ENCODE assay signal across 14 cellular contexts in genomic region chr2:64288321-64288931, GRCh38.
DNase-seq lines count a peak whose midpoint lies in the region; ATAC-seq, FAIRE-seq and TF ChIP-seq lines count a peak whose summit lies in the region.
"Had no signal": no experiment of that assay in that cellular context is flagged by ENCODE, and none has a peak within 500 bp of the region (broad histone marks: within the 10 kb centered on the region; RNA-seq: fewer than 3 reads in every experiment).

No MANE protein-coding gene starts in this region.

- ATAC-seq in GM18505 (IDR thresholded peaks at IDR 0.05; ENCODE audit: unreplicated experiment) (no peak), foreskin keratinocyte (no peak)
- no peak for ATAC-seq in stimulated activated memory B cell treated with anti-CD40 and anti-IgM and Interleukin-4, amounts not matched to agents 10 μg/mL and 1 μg/mL and 100 μg/mL, for 72 hours

- H2AFZ ChIP-seq in astrocyte (ENCODE audit: low read depth, low read length), result peak overlapping the region; percentile 9

- H3K4me1 ChIP-seq in astrocyte (ENCODE audit: insufficient read depth, low read length) (peaks cover 16% of the 10 kb centered on the region), foreskin keratinocyte (peaks cover 8% of the 10 kb centered on the region)

- no peaks in the 10 kb centered on the region for H4K20me1 ChIP-seq in astrocyte (ENCODE audit: insufficient read depth, low read length)

- H3K4me3 ChIP-seq in astrocyte (ENCODE audit: insufficient read depth, low read depth, low read length) (no peak overlapping the region), fibroblast of villous mesenchyme (ENCODE audit: low read depth, low read length) (no peak overlapping the region)

- H3K36me3 ChIP-seq in astrocyte (ENCODE audit: insufficient read depth, low read length), result no peaks in the 10 kb centered on the region

- no peaks in the 10 kb centered on the region for H3K36me3 Mint-ChIP-seq in astrocyte (ENCODE audit: low read depth, unreplicated experiment)
- no peaks in the 10 kb centered on the region for H3K36me3 Mint-ChIP-seq in osteocyte (ENCODE audit: unreplicated experiment)
- peaks cover 4% of the 10 kb centered on the region for H3K36me3 Mint-ChIP-seq in stimulated activated memory B cell treated with anti-CD40 and anti-IgM and Interleukin-4, amounts not matched to agents 10 μg/mL and 1 μg/mL and 100 μg/mL, for 72 hours
- H3K36me3 Mint-ChIP-seq: CD8-positive, alpha-beta memory T cell had no signal

- peak overlapping the region; percentile 43 for H3K27ac ChIP-seq in astrocyte (ENCODE audit: low read depth, low read length)
- H3K27ac ChIP-seq in foreskin keratinocyte, result no peak overlapping the region

- no peak for TF ChIP-seq POLR2A in GM18505 (IDR thresholded peaks at IDR 0.05; ENCODE audit: borderline replicate concordance, extremely low read depth, insufficient read depth, insufficient read length)

- H3K27me3 ChIP-seq in astrocyte (ENCODE audit: insufficient read depth, low read length) (no peaks in the 10 kb centered on the region), foreskin keratinocyte (no peaks in the 10 kb centered on the region)

- H3K9me3 Mint-ChIP-seq in astrocyte (ENCODE audit: unreplicated experiment) (no peaks in the 10 kb centered on the region), osteocyte (ENCODE audit: unreplicated experiment) (no peaks in the 10 kb centered on the region)
- H3K9me3 Mint-ChIP-seq in stimulated activated memory B cell treated with anti-CD40 and anti-IgM and Interleukin-4, amounts not matched to agents 10 μg/mL and 1 μg/mL and 100 μg/mL, for 72 hours, result peaks cover 4% of the 10 kb centered on the region
- H3K9me3 Mint-ChIP-seq: memory B cell had no signal

- H3K27me3 Mint-ChIP-seq in astrocyte (ENCODE audit: low read depth, unreplicated experiment) (no peaks in the 10 kb centered on the region), osteocyte (ENCODE audit: unreplicated experiment) (peaks cover 2% of the 10 kb centered on the region)
- H3K27me3 Mint-ChIP-seq in stimulated activated memory B cell treated with anti-CD40 and anti-IgM and Interleukin-4, amounts not matched to agents 10 μg/mL and 1 μg/mL and 100 μg/mL, for 72 hours, result no peaks in the 10 kb centered on the region

- H3K9ac ChIP-seq in astrocyte (ENCODE audit: low read length), result peak overlapping the region; percentile 1
- H3K9ac ChIP-seq: SK-N-SH had no signal

- H3K27ac Mint-ChIP-seq in astrocyte (ENCODE audit: unreplicated experiment) (no peak overlapping the region), osteocyte (ENCODE audit: unreplicated experiment) (peak overlapping the region; percentile 87)
- no peak overlapping the region for H3K27ac Mint-ChIP-seq in stimulated activated memory B cell treated with anti-CD40 and anti-IgM and Interleukin-4, amounts not matched to agents 10 μg/mL and 1 μg/mL and 100 μg/mL, for 72 hours
- H3K27ac Mint-ChIP-seq: CD8-positive, alpha-beta memory T cell; memory B cell had no signal

- TF ChIP-seq CTCF in astrocyte (IDR thresholded peaks at IDR 0.05; ENCODE audit: insufficient read depth, low read depth, low read length), result no peak
- TF ChIP-seq CTCF in fibroblast of villous mesenchyme (IDR thresholded peaks at IDR 0.05; ENCODE audit: insufficient read depth, low read depth, low read length), result no peak
- TF ChIP-seq CTCF in osteocyte (IDR thresholded peaks at IDR 0.05), result no peak
- TF ChIP-seq CTCF in foreskin keratinocyte (conservative IDR thresholded peaks at IDR 0.05), result no peak

- H3K4me3 Mint-ChIP-seq in astrocyte (ENCODE audit: unreplicated experiment) (no peak overlapping the region), osteocyte (ENCODE audit: unreplicated experiment) (peak overlapping the region; percentile 3)
- H3K4me3 Mint-ChIP-seq in stimulated activated memory B cell treated with anti-CD40 and anti-IgM and Interleukin-4, amounts not matched to agents 10 μg/mL and 1 μg/mL and 100 μg/mL, for 72 hours, result no peak overlapping the region
- H3K4me3 Mint-ChIP-seq: CD8-positive, alpha-beta memory T cell; memory B cell had no signal

- no peaks in the 10 kb centered on the region for H3K9me3 ChIP-seq in astrocyte (ENCODE audit: insufficient read depth, low read depth, low read length)
- H3K9me3 ChIP-seq: SK-N-SH had no signal

- peak overlapping the region; percentile 47 for H3K4me2 ChIP-seq in astrocyte (ENCODE audit: low read length)
- H3K4me2 ChIP-seq: SK-N-SH had no signal

- peak; percentile 89 for DNase-seq in EL
- peak; percentile 69 for DNase-seq in astrocyte (ENCODE audit: low read depth)
- peak; percentile 92 for DNase-seq in fibroblast of villous mesenchyme (ENCODE audit: low read depth)
- no peak for DNase-seq in osteocyte (ENCODE audit: extremely low spot score, unreplicated experiment)
- no peak for DNase-seq in foreskin keratinocyte
- DNase-seq in activated T-cell treated with anti-CD3 and anti-CD28 coated beads, Interleukin-2, amount 50 U/mL, for 1 hour, result no peak
- DNase-seq: activated CD4-positive, alpha-beta T cell treated with anti-CD3 and anti-CD28 coated beads for 48 hours; activated naive CD4-positive, alpha-beta T cell treated with anti-CD3 and anti-CD28 coated beads, Interleukin-2, amount 50 U/mL, for 16 hours; CD8-positive, alpha-beta memory T cell; SK-N-SH; small intestine had no signal

- H3K4me1 Mint-ChIP-seq in astrocyte (ENCODE audit: low read depth, unreplicated experiment) (peaks cover 6% of the 10 kb centered on the region), osteocyte (ENCODE audit: unreplicated experiment) (peaks cover 39% of the 10 kb centered on the region)
- H3K4me1 Mint-ChIP-seq in stimulated activated memory B cell treated with anti-CD40 and anti-IgM and Interleukin-4, amounts not matched to agents 10 μg/mL and 1 μg/mL and 100 μg/mL, for 72 hours, result peaks cover 6% of the 10 kb centered on the region
- H3K4me1 Mint-ChIP-seq: CD8-positive, alpha-beta memory T cell; memory B cell had no signal

- FAIRE-seq in astrocyte (lab: Jason Lieb, UNC), result no peak
- FAIRE-seq: small intestine had no signal

- H3K79me2 ChIP-seq in astrocyte (ENCODE audit: insufficient read depth, low read length), result no peaks in the 10 kb centered on the region

Comparison
In these comparisons a context has a peak if more than half of its experiments do, and no peak if none do; other contexts are left out.
1. DNase-seq: peak in EL (single experiment), astrocyte (single experiment) and fibroblast of villous mesenchyme (single experiment); none in osteocyte (single experiment), foreskin keratinocyte (0 of 2) and activated T-cell treated with anti-CD3 and anti-CD28 coated beads, Interleukin-2, amount 50 U/mL, for 1 hour (single experiment).